Comparison of ENCODE assay signal across 19 cellular contexts in the genomic region with DNA sequence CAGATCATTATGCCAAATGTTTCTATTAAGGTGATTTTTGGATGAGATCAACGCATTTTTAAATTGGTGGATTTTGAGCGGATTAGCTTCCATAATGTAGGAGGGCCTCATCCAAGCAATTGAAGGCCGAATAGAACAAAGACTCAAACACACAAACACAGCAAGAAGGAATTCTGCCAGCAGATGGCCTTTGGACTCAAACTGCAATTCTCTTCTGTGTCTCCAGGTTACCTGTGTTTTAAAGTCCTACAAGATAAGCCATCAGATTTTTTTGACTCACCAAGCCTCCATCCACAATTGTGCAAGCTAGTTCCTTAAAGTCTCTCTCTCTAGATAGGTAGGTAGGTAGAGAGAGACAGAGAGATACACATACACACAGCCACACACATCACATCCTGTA. TPM values are rescaled to one million over a fixed set of nuclear protein-coding genes. Genes with fewer than 3 reads are reported as not detected.
DNase-seq lines count a peak whose midpoint lies in the region; ATAC-seq, FAIRE-seq and TF ChIP-seq lines count a peak whose summit lies in the region.
"Had no signal": no experiment of that assay in that cellular context is flagged by ENCODE, and none has a peak within 500 bp of the region (broad histone marks: within the 10 kb centered on the region; RNA-seq: fewer than 3 reads in every experiment).

No MANE protein-coding gene starts in this region.

- peaks cover 31% of the 10 kb centered on the region for H3K79me2 ChIP-seq in neural progenitor cell (ENCODE audit: low read depth)

- H3K36me3 ChIP-seq in neural progenitor cell = no peaks in the 10 kb centered on the region
- no peaks in the 10 kb centered on the region for H3K36me3 ChIP-seq in thyroid gland

- no peak overlapping the region for H3K9ac ChIP-seq in neural progenitor cell

- H3K27me3 Mint-ChIP-seq in WTC11 (ENCODE audit: low read depth) (no peaks in the 10 kb centered on the region), neural progenitor cell (ENCODE audit: insufficient read depth, low read depth) (peaks cover under 1% of the 10 kb centered on the region)
- no peaks in the 10 kb centered on the region for H3K27me3 Mint-ChIP-seq in activated T-helper 1 cell treated with anti-CD3 and anti-CD28 coated beads, Interleukin-12 subunit alpha, Interleukin-12 subunit beta, Interleukin-2, Interleukin-4 antibody, amounts not matched to agents 30 ng/mL and 10 ng/mL and 1 ng/mL, durations not matched to agents 14 hours and 24 hours and 36 hours (ENCODE audit: insufficient read depth)

- CTCF ChIA-PET in WTC11 (lab: Charles Lee) = interaction anchor here (1.9 kb wide), 1 partner anchor 13 kb away, joined by 10 read pairs; no protein-coding TSS in a partner anchor

- ATAC-seq in WTC11 (peak; percentile 72), left colon (peak; percentile 98), GM19452 (IDR thresholded peaks at IDR 0.05; ENCODE audit: unreplicated experiment) (no peak), GM21576 (IDR thresholded peaks at IDR 0.05; ENCODE audit: unreplicated experiment) (no peak)
- ATAC-seq: Panc1 had no signal

- no peaks in the 10 kb centered on the region for H4K20me1 ChIP-seq in neural progenitor cell (ENCODE audit: low read depth)

- H3K4me1 ChIP-seq in neural progenitor cell = peaks cover 21% of the 10 kb centered on the region
- peaks cover 0 to under 1% of the 10 kb centered on the region in 2 donors for H3K4me1 ChIP-seq in thyroid gland

- H3K27me3 ChIP-seq in neural progenitor cell (no peaks in the 10 kb centered on the region), thyroid gland (no peaks in the 10 kb centered on the region)

- no peak for FAIRE-seq in D721Med (lab: Jason Lieb, UNC)

- no peaks in the 10 kb centered on the region for H3F3A ChIP-seq in neural progenitor cell (ENCODE audit: low read depth)

- H3K4me3 Mint-ChIP-seq in WTC11 (no peak overlapping the region), neural progenitor cell (no peak overlapping the region)
- no peak overlapping the region for H3K4me3 Mint-ChIP-seq in activated T-helper 1 cell treated with anti-CD3 and anti-CD28 coated beads, Interleukin-12 subunit alpha, Interleukin-12 subunit beta, Interleukin-2, Interleukin-4 antibody, amounts not matched to agents 30 ng/mL and 10 ng/mL and 1 ng/mL, durations not matched to agents 14 hours and 24 hours and 36 hours

- H3K4me2 ChIP-seq in neural progenitor cell = no peak overlapping the region

- POLR2A ChIA-PET in WTC11 (lab: Charles Lee) = no interaction called here

- H3K9me3 Mint-ChIP-seq in WTC11 (no peaks in the 10 kb centered on the region), neural progenitor cell (no peaks in the 10 kb centered on the region)
- no peaks in the 10 kb centered on the region for H3K9me3 Mint-ChIP-seq in activated T-helper 1 cell treated with anti-CD3 and anti-CD28 coated beads, Interleukin-12 subunit alpha, Interleukin-12 subunit beta, Interleukin-2, Interleukin-4 antibody, amounts not matched to agents 30 ng/mL and 10 ng/mL and 1 ng/mL, durations not matched to agents 14 hours and 24 hours and 36 hours

- intact Hi-C loops in left colon (cut with DNase I, micrococcal nuclease) = no loop called here
- intact Hi-C loops in activated T-helper 1 cell treated with anti-CD3 and anti-CD28 coated beads, Interleukin-12 subunit alpha, Interleukin-12 subunit beta, Interleukin-2, Interleukin-4 antibody, amounts not matched to agents 30 ng/mL and 10 ng/mL and 1 ng/mL, durations not matched to agents 14 hours and 24 hours and 36 hours (cut with micrococcal nuclease) = no loop called here
- intact Hi-C loops in thyroid gland (cut with DNase I) = no loop called here

- DNase-seq in D721Med (ENCODE audit: insufficient read length, low spot score) (no peak), WTC11 (ENCODE audit: low spot score) (no peak), left colon (no peak), neural progenitor cell (ENCODE audit: low spot score) (peak; percentile 18), thyroid gland (no peak)
- no peak for DNase-seq in activated T-helper 1 cell treated with anti-CD3 and anti-CD28 coated beads, Interleukin-12 subunit alpha, Interleukin-12 subunit beta, Interleukin-2, Interleukin-4 antibody, amounts not matched to agents 30 ng/mL and 10 ng/mL and 1 ng/mL, durations not matched to agents 14 hours and 24 hours and 36 hours (ENCODE audit: low spot score)
- DNase-seq: DND-41, GDM1, Kasumi-1, NCI-H1105 treated with DMSO at 0.1 percent for 48 hours, NCI-H2029, NCI-H2171 treated with DMSO at 0.1 percent for 48 hours, NCI-H82, Right ventricle myocardium superior had no signal

- TF ChIP-seq POLR2A in thyroid gland (IDR thresholded peaks at IDR 0.05) = no peak

- WGBS in thyroid gland, 2 donors = 92% methylated on average over 3 of the region's 3 CpGs

- TF ChIP-seq CTCF in D721Med (IDR thresholded peaks at IDR 0.05; ENCODE audit: insufficient read depth, missing control alignments) (peak; percentile 1), WTC11 (IDR thresholded peaks at IDR 0.05) (no peak), neural progenitor cell (IDR thresholded peaks at IDR 0.05) (peak; percentile 28), thyroid gland (IDR thresholded peaks at IDR 0.05) (no peak)

- H3K27ac ChIP-seq in neural progenitor cell (no peak overlapping the region), thyroid gland (no peak overlapping the region)
- H3K27ac ChIP-seq: C4-2B had no signal

- H3K36me3 Mint-ChIP-seq in WTC11 (no peaks in the 10 kb centered on the region), neural progenitor cell (peaks cover 30% of the 10 kb centered on the region)
- no peaks in the 10 kb centered on the region for H3K36me3 Mint-ChIP-seq in activated T-helper 1 cell treated with anti-CD3 and anti-CD28 coated beads, Interleukin-12 subunit alpha, Interleukin-12 subunit beta, Interleukin-2, Interleukin-4 antibody, amounts not matched to agents 30 ng/mL and 10 ng/mL and 1 ng/mL, durations not matched to agents 14 hours and 24 hours and 36 hours (ENCODE audit: low read depth)

- 0 out of 2 replicates have a peak, but pooled peaks cover 10% of the 10 kb centered on the region for H3K4me1 Mint-ChIP-seq in WTC11
- H3K4me1 Mint-ChIP-seq in neural progenitor cell = peaks cover 21% of the 10 kb centered on the region
- no peaks in the 10 kb centered on the region for H3K4me1 Mint-ChIP-seq in activated T-helper 1 cell treated with anti-CD3 and anti-CD28 coated beads, Interleukin-12 subunit alpha, Interleukin-12 subunit beta, Interleukin-2, Interleukin-4 antibody, amounts not matched to agents 30 ng/mL and 10 ng/mL and 1 ng/mL, durations not matched to agents 14 hours and 24 hours and 36 hours (ENCODE audit: low read depth)

- H3K9me3 ChIP-seq in neural progenitor cell (ENCODE audit: low read depth) (no peaks in the 10 kb centered on the region), thyroid gland (no peaks in the 10 kb centered on the region)

- H3K27ac Mint-ChIP-seq in WTC11 (no peak overlapping the region), neural progenitor cell (peak overlapping the region; percentile 21)
- H3K27ac Mint-ChIP-seq in activated T-helper 1 cell treated with anti-CD3 and anti-CD28 coated beads, Interleukin-12 subunit alpha, Interleukin-12 subunit beta, Interleukin-2, Interleukin-4 antibody, amounts not matched to agents 30 ng/mL and 10 ng/mL and 1 ng/mL, durations not matched to agents 14 hours and 24 hours and 36 hours = no peak overlapping the region

- peak overlapping the region; percentile 18 for H2AFZ ChIP-seq in neural progenitor cell (replicated peaks)

- H3K4me3 ChIP-seq in neural progenitor cell (no peak overlapping the region), thyroid gland (replicated peaks in 1 of 3) (no peak overlapping the region)

TF ChIP-seq in WTC11, 78 proteins besides CTCF, POLR2A, EP300 and RAD21 (continues in another document):
- TF ChIP-seq RORB (CRISPR knock-in tag; IDR thresholded peaks at IDR 0.05) = no peak
- TF ChIP-seq GABPB1 (CRISPR knock-in tag; IDR thresholded peaks at IDR 0.05) = no peak
- no peak for TF ChIP-seq PRRX2 (CRISPR knock-in tag; IDR thresholded peaks at IDR 0.05)
- no peak for TF ChIP-seq ZNF532 (CRISPR knock-in tag; IDR thresholded peaks at IDR 0.05; ENCODE audit: borderline replicate concordance)
- TF ChIP-seq CBFB (CRISPR knock-in tag; IDR thresholded peaks at IDR 0.05; ENCODE audit: low read depth) = no peak
- no peak for TF ChIP-seq SMAD3 (CRISPR knock-in tag; IDR thresholded peaks at IDR 0.05; ENCODE audit: borderline replicate concordance)

RNA-seq across cellular contexts. Expression of gene CDH6, which starts 25.5 kb away (rescaled TPM):
- total RNA-seq in WTC11 (2021) (0.87 to 2.6 TPM (median 1.1 TPM) in 3 replicates), left colon (1 to 10 TPM in 1 of 2 donors, under 1 TPM in 1; 0.61 to 1.1 TPM), neural progenitor cell (ENCODE audit: low replicate concordance) (17.9 and 18.0 TPM in 2 replicates), thyroid gland (1 to 10 TPM; 1.0 to 3.0 (median 2.2) TPM)
- not detected in 2 replicates for total RNA-seq in activated T-helper 1 cell treated with anti-CD3 and anti-CD28 coated beads, Interleukin-12 subunit alpha, Interleukin-12 subunit beta, Interleukin-2, Interleukin-4 antibody, amounts not matched to agents 30 ng/mL and 10 ng/mL and 1 ng/mL, durations not matched to agents 14 hours and 24 hours and 36 hours
- total RNA-seq: A172 had no signal

Comparison
In these comparisons a context has a peak if more than half of its experiments do, and no peak if none do; other contexts are left out.
1. CTCF ChIP-seq: peak in D721Med (single experiment) and neural progenitor cell (single experiment); none in WTC11 (single experiment) and thyroid gland (0 of 6).
2. ATAC-seq: peak in WTC11 (single experiment) and left colon (single experiment); none in GM19452 (single experiment) and GM21576 (single experiment).